9 cellular contexts compared by ENCODE assay signal in genomic region chr11:12674571-12674935, GRCh38. TPM values are rescaled to one million over a fixed set of nuclear protein-coding genes. Genes with fewer than 3 reads are reported as not detected.
DNase-seq lines count a peak whose midpoint lies in the region; ATAC-seq and TF ChIP-seq lines count a peak whose summit lies in the region.
"Had no signal": no experiment of that assay in that cellular context is flagged by ENCODE, and none has a peak within 500 bp of the region (broad histone marks: within the 10 kb centered on the region; RNA-seq: fewer than 3 reads in every experiment).

No MANE protein-coding gene starts in this region.

- H3K9me3 Mint-ChIP-seq in T-cell = no peaks in the 10 kb centered on the region
- peaks cover under 1 to 2% of the 10 kb centered on the region in 2 donors for H3K9me3 Mint-ChIP-seq in stimulated activated naive B cell treated with anti-CD40 and anti-IgM and Interleukin-4, amounts not matched to agents 10 μg/mL and 1 μg/mL and 100 μg/mL, for 72 hours
- H3K9me3 Mint-ChIP-seq: neural crest cell had no signal

- peaks cover 5 to 22% (median 13%) of the 10 kb centered on the region in 3 donors for H3K4me1 Mint-ChIP-seq in T-cell
- H3K4me1 Mint-ChIP-seq in stimulated activated naive B cell treated with anti-CD40 and anti-IgM and Interleukin-4, amounts not matched to agents 10 μg/mL and 1 μg/mL and 100 μg/mL, for 72 hours = peaks cover 2 to 5% of the 10 kb centered on the region in 2 donors

- 0 to 3% methylated on average over 7 to 21 of the region's 46 CpGs for WGBS in GM23248 (ENCODE audit: low coverage in 1 of 2, low lambda C conversion rate in 2 of 2, missing lambda C conversion rate in 2 of 2), 2 experiments
- under 1% methylated on average over 46 of the region's 46 CpGs for WGBS in right cardiac atrium

- no peak overlapping the region for H3K27ac Mint-ChIP-seq in T-cell
- no peak overlapping the region for H3K27ac Mint-ChIP-seq in stimulated activated naive B cell treated with anti-CD40 and anti-IgM and Interleukin-4, amounts not matched to agents 10 μg/mL and 1 μg/mL and 100 μg/mL, for 72 hours

- H4K20me1 ChIP-seq in GM23248 (ENCODE audit: insufficient read depth) = 0 out of 2 replicates have a peak, but pooled peaks cover 3% of the 10 kb centered on the region

- H3K4me3 ChIP-seq in GM23248 (peak overlapping the region; percentile 91), right cardiac atrium (ENCODE audit: low read length) (peak overlapping the region; percentile 92)

- H3F3A ChIP-seq in GM23248 (ENCODE audit: insufficient read depth) = peaks cover 36% of the 10 kb centered on the region

- CTCF ChIA-PET in T-cell (lab: Charles Lee) = no interaction called here

- in situ Hi-C loops in GM23248 (cut with MboI) = loop anchor here (10.0 kb wide), 2 partner anchors 220 to 260 kb away; no protein-coding TSS in a partner anchor

- H3K79me2 ChIP-seq in GM23248 (ENCODE audit: insufficient read depth) = peaks cover 46% of the 10 kb centered on the region

- H2AFZ ChIP-seq in GM23248 = no peak overlapping the region

- ATAC-seq in T-cell (replicated peaks in 1 of 4) (peak; percentile 20 to 50 (median 44)), right cardiac atrium (peak; percentile 38 to 46)
- ATAC-seq in stimulated activated naive B cell treated with anti-CD40 and anti-IgM and Interleukin-4, amounts not matched to agents 10 μg/mL and 1 μg/mL and 100 μg/mL, for 72 hours (replicated peaks) = peak; percentile 26 to 30

- no peaks in the 10 kb centered on the region for H3K27me3 ChIP-seq in GM23248 (replicated peaks; ENCODE audit: insufficient read depth)
- H3K27me3 ChIP-seq in right cardiac atrium (ENCODE audit: control insufficient read depth, insufficient read depth) = no peaks in the 10 kb centered on the region

- H3K9me3 ChIP-seq in GM23248 (ENCODE audit: low read depth) = no peaks in the 10 kb centered on the region
- no peaks in the 10 kb centered on the region for H3K9me3 ChIP-seq in right cardiac atrium (ENCODE audit: control insufficient read depth, low read length)

- no peaks in the 10 kb centered on the region for H3K9me2 ChIP-seq in GM23248 (ENCODE audit: insufficient read depth)

- POLR2A ChIA-PET in T-cell (lab: Charles Lee) = no interaction called here

- TF ChIP-seq CTCF in GM10266 (IDR thresholded peaks at IDR 0.05; ENCODE audit: control insufficient read depth, insufficient read depth, low read depth, missing control alignments) = no peak

- intact Hi-C loops in right cardiac atrium (cut with DNase I) = loop anchor here in 2 of 4 donors (10.0 kb wide), 1 partner anchor 220 kb away; no protein-coding TSS in a partner anchor

- no peaks in the 10 kb centered on the region for H3K36me3 ChIP-seq in GM23248 (ENCODE audit: low read depth)

- peaks cover 28% of the 10 kb centered on the region for H3K4me1 ChIP-seq in GM23248 (ENCODE audit: insufficient read depth)
- no peaks in the 10 kb centered on the region for H3K4me1 ChIP-seq in right cardiac atrium (ENCODE audit: control insufficient read depth, insufficient read depth, low read length)

- peak overlapping the region; percentile 84 for H3K9ac ChIP-seq in GM23248

- peak overlapping the region; percentile 70 for H3K27ac ChIP-seq in GM23248
- peak overlapping the region; percentile 91 for H3K27ac ChIP-seq in right cardiac atrium (ENCODE audit: low read length)

- peaks cover 60 to 72% of the 10 kb centered on the region in 2 donors for H3K27me3 Mint-ChIP-seq in T-cell
- peaks cover 38 to 61% of the 10 kb centered on the region in 2 donors for H3K27me3 Mint-ChIP-seq in stimulated activated naive B cell treated with anti-CD40 and anti-IgM and Interleukin-4, amounts not matched to agents 10 μg/mL and 1 μg/mL and 100 μg/mL, for 72 hours

- H3K36me3 Mint-ChIP-seq in T-cell = peaks cover 3% of the 10 kb centered on the region
- H3K36me3 Mint-ChIP-seq in stimulated activated naive B cell treated with anti-CD40 and anti-IgM and Interleukin-4, amounts not matched to agents 10 μg/mL and 1 μg/mL and 100 μg/mL, for 72 hours = no peaks in the 10 kb centered on the region

- H3K4me3 Mint-ChIP-seq in T-cell = peak overlapping the region in 1 of 3 donors; percentile 80
- H3K4me3 Mint-ChIP-seq in stimulated activated naive B cell treated with anti-CD40 and anti-IgM and Interleukin-4, amounts not matched to agents 10 μg/mL and 1 μg/mL and 100 μg/mL, for 72 hours = no peak overlapping the region

- no peak overlapping the region for H3K4me2 ChIP-seq in GM23248 (ENCODE audit: unreplicated experiment)

- DNase-seq in GM10266 (ENCODE audit: extremely low spot score) = peak; percentile 55
- peak; percentile 70 for DNase-seq in GM23248
- no peak for DNase-seq in T-cell
- no peak for DNase-seq in right cardiac atrium
- no peak for DNase-seq in stimulated activated naive B cell treated with anti-CD40 and anti-IgM and Interleukin-4, amounts not matched to agents 10 μg/mL and 1 μg/mL and 100 μg/mL, for 72 hours
- no peak for DNase-seq in SHP77 treated with DMSO at 0.1 percent for 48 hours (lab: John Stamatoyannopoulos, UW)
- no peak for DNase-seq in HCEC 1CT
- DNase-seq in DMS79 (lab: John Stamatoyannopoulos, UW) = no peak

RNA-seq across cellular contexts. Expression of gene TEAD1, which starts 0.3 kb away (rescaled TPM):
- 144 and 159 TPM in 2 replicates for total RNA-seq in GM23248 (2014; rRNA removed; shearing (Covaris generic))
- polyA plus RNA-seq in GM23248 (2016; fragmentation: Nextera tagmentation; extraction: Ambion mirVana) (52.3 and 52.4 TPM in 2 replicates), right cardiac atrium (19.7 TPM)
- total RNA-seq in T-cell (under 1 TPM in 4 of 5 donors, not detected in 1; 0.20 to 0.72 (median 0.44) TPM), right cardiac atrium (100 to 1,000 TPM in 2 of 4 donors, 10 to 100 TPM in 2; 81.3 to 105 (median 98.4) TPM)

Comparison
In these comparisons a context has a peak if more than half of its experiments do, and no peak if none do; other contexts are left out.
1. DNase-seq: peak in GM10266 (single experiment) and GM23248 (single experiment); none in T-cell (0 of 34), right cardiac atrium (0 of 3), stimulated activated naive B cell treated with anti-CD40 and anti-IgM and Interleukin-4, amounts not matched to agents 10 μg/mL and 1 μg/mL and 100 μg/mL, for 72 hours (single experiment), SHP77 treated with DMSO at 0.1 percent for 48 hours (single experiment), HCEC 1CT (single experiment) and DMS79 (single experiment).
2. RNA of gene TEAD1, which starts 0.3 kb away (total RNA-seq): 144 to 159 TPM in GM23248 and 81.3 to 105 TPM in right cardiac atrium; 0.20 to 0.72 TPM in T-cell; every median in the first group is over 10 times any median in the second.
3. Peak in every context shown above with its lines, with median percentiles within 50 percentile points of each other: ATAC-seq.